8 cellular contexts compared by ENCODE assay signal in the genomic region with DNA sequence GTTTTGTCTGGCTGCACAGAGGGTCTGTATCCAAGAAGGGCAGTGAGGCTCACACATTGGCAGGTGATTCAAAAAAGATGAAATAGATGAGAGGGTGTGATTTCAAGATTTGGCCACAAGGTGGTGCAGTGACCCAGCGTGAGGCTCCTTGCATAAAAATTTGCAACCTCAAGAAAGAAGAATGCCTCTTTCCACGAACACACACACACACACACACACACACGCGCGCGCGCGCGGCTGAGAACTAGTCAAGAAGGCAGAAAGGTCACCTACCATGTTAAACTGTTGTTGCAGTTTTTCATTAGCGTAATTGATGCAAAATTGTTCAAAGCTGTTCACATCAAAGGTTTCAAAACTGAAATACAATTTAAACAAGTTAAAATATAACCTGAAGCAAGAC. TPM values are rescaled to one million over a fixed set of nuclear protein-coding genes. Genes with fewer than 3 reads are reported as not detected.
A peak's percentile ranks its signal among the peaks of the same experiment; 100 is the strongest.
DNase-seq lines count a peak whose midpoint lies in the region; ATAC-seq and TF ChIP-seq lines count a peak whose summit lies in the region.

No MANE protein-coding gene starts in this region.

- peak; percentile 77 for TF ChIP-seq CTCF in Loucy (conservative IDR thresholded peaks at IDR 0.05; ENCODE audit: low read length)
- TF ChIP-seq CTCF in cardiac muscle cell (IDR thresholded peaks at IDR 0.05; ENCODE audit: low read depth, low read length): peak; percentile 67

- H3K9me2 ChIP-seq in Loucy (replicated peaks; ENCODE audit: low read depth, low read length): no peaks in the 10 kb centered on the region

- H3K27me3 ChIP-seq in Loucy (ENCODE audit: insufficient read depth, low read length, poor library complexity, severe bottlenecking): no peaks in the 10 kb centered on the region
- H3K27me3 ChIP-seq in cardiac muscle cell: no peaks in the 10 kb centered on the region

- no peaks in the 10 kb centered on the region for H3K79me2 ChIP-seq in Loucy (ENCODE audit: insufficient read depth, low read length)

- H3K9ac ChIP-seq in Loucy (ENCODE audit: low read depth, low read length, poor library complexity, severe bottlenecking): peak overlapping the region; percentile 11

- ATAC-seq in GM18861 (IDR thresholded peaks at IDR 0.05; ENCODE audit: unreplicated experiment): no peak

- H3K4me2 ChIP-seq in Loucy (ENCODE audit: low read depth, low read length, poor library complexity, severe bottlenecking): peak overlapping the region; percentile 74

- no peaks in the 10 kb centered on the region for H3F3A ChIP-seq in Loucy (ENCODE audit: low read depth)

- peak overlapping the region; percentile 68 for H3K4me3 ChIP-seq in Loucy (ENCODE audit: low read length, poor library complexity, severe bottlenecking)
- H3K4me3 ChIP-seq in cardiac muscle cell: no peak overlapping the region

- peak; percentile 47 for DNase-seq in NCI-H146 (lab: John Stamatoyannopoulos, UW)
- no peak for DNase-seq in NCI-H146 treated with DMSO at 0.1 percent for 48 hours (lab: John Stamatoyannopoulos, UW; ENCODE audit: unreplicated experiment)
- peak; percentile 59 for DNase-seq in T follicular helper cell (ENCODE audit: low read depth)
- peak; percentile 42 for DNase-seq in activated naive CD8-positive, alpha-beta T cell treated with anti-CD3 and anti-CD28 coated beads, Interleukin-2, amount 50 U/mL, for 16 hours (ENCODE audit: low read depth, low spot score)
- DNase-seq in cardiac muscle cell (ENCODE audit: low read depth in 1 of 2, low spot score in 1 of 2): peak; percentile 76 to 83
- DNase-seq in renal cortical epithelial cell (ENCODE audit: low read depth): peak; percentile 77

- H3K9me3 ChIP-seq in Loucy (ENCODE audit: insufficient read depth, low read depth, low read length) (no peaks in the 10 kb centered on the region), cardiac muscle cell (ENCODE audit: low read depth) (no peaks in the 10 kb centered on the region)

- H2AFZ ChIP-seq in Loucy (ENCODE audit: low read length): peak overlapping the region; percentile 84

- peaks cover 10% of the 10 kb centered on the region for H3K4me1 ChIP-seq in Loucy (ENCODE audit: insufficient read depth, low read length, poor library complexity, severe bottlenecking)
- H3K4me1 ChIP-seq in cardiac muscle cell (ENCODE audit: low read depth): peaks cover 16% of the 10 kb centered on the region

- H3K27ac ChIP-seq in cardiac muscle cell: no peak overlapping the region

- H4K20me1 ChIP-seq in Loucy (ENCODE audit: insufficient read depth, low read length, poor library complexity, severe bottlenecking): no peaks in the 10 kb centered on the region

- H3K36me3 ChIP-seq in Loucy (ENCODE audit: insufficient read depth, low read length) (no peaks in the 10 kb centered on the region), cardiac muscle cell (no peaks in the 10 kb centered on the region)

RNA-seq across cellular contexts. Expression of a gene that starts 39.2 kb away (rescaled TPM):
- 3.7 and 8.5 TPM in 2 replicates for total RNA-seq in cardiac muscle cell
- polyA plus RNA-seq in cardiac muscle cell: 1.0 and 2.9 TPM in 2 replicates
- total RNA-seq in renal cortical epithelial cell: 17.2 and 18.3 TPM in 2 replicates
